8 cellular contexts compared by ENCODE assay signal in the genomic region with DNA sequence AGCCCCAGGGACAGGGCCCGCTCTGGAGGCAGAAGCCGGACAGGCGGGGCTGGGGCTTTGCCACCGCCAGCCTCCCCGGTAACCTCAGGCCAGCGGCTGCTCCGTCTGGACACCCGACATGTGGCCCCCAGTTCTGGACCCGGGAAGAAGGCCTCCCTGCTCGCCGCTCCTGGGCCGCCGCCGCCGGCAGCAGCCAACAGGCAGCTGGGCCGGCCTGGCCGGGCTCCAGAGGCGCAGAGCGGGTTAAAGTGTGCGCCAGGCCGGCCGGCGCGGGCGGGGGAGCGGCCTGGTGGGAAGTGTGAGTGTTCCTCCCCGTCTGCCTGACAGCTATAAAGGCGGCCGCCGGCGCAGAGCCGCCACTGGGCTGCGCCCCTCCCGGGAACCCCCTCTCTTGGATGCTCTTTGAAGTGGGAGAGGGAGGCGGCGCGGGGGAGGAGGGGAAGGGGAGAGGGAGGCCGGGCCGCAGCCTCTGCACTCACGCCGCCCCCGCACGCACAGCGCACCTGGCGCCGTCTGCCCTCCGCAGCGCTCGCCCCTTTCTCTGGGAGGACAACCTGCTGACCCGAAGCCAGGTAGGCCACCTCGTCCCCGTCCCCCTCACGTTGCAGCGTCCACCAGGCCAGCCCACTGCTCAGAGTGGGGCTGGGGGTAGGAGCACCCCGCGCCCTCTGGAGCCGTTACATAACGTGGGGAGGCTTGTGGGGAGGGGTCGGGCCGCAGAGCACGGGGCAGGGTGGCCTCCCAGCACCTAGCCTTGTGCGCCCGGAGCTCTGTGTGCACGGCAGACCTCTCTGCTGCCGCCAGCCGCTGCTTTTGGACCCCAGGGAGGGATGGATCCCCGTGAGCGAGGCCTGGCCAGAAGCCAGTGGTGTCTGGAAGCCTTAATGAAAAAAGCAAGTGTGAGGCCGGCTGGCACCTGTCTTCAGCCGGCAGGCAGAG. TPM values are rescaled to one million over a fixed set of nuclear protein-coding genes. Genes with fewer than 3 reads are reported as not detected.
DNase-seq lines count a peak whose midpoint lies in the region; ATAC-seq and TF ChIP-seq lines count a peak whose summit lies in the region.

Gene ADAMTSL2, plus strand, starts transcription at position 359 of the 939 bp plus-strand sequence. CDS start 2,009 bp downstream, outside the sequence.

- 1 to 2% methylated on average over 12 to 25 of the region's 70 CpGs for WGBS in thyroid gland, 2 donors

- TF ChIP-seq CTCF in AG10803 (conservative IDR thresholded peaks at IDR 0.05; ENCODE audit: low read length) (no peak), fibroblast of pulmonary artery (IDR thresholded peaks at IDR 0.05; ENCODE audit: low read length, missing control alignments) (no peak), nephron progenitor cell (IDR thresholded peaks at IDR 0.05) (no peak), thyroid gland (IDR thresholded peaks at IDR 0.05) (no peak)

- no peaks in the 10 kb centered on the region for H3K27me3 ChIP-seq in thyroid gland

- no peak within 1 kb of the TSS for H3K4me3 ChIP-seq in AG10803 (ENCODE audit: low read length)
- H3K4me3 ChIP-seq in fibroblast of pulmonary artery (replicated peaks; ENCODE audit: low read depth, low read length): peak within 1 kb of the TSS; percentile 33
- H3K4me3 ChIP-seq in thyroid gland (replicated peaks in 1 of 3): peak within 1 kb of the TSS in 2 of 3 donors; percentile 32 to 35

- no peaks in the 10 kb centered on the region for H3K9me3 Mint-ChIP-seq in nephron progenitor cell

- H3K4me1 Mint-ChIP-seq in nephron progenitor cell: peaks cover 57% of the 10 kb centered on the region

- DNase-seq in AG10803 (ENCODE audit: low read depth) (peak; percentile 34), Kasumi-1 (lab: John Stamatoyannopoulos, UW) (peak; percentile 15 to 32), fibroblast of pulmonary artery (ENCODE audit: low read depth) (peak; percentile 76), nephron progenitor cell (peak; percentile 84), thyroid gland (peak; percentile 77 to 81)
- peak; percentile 67 to 73 for DNase-seq in activated CD4-positive, alpha-beta T cell treated with anti-CD3 and anti-CD28 coated beads, Interleukin-2, amount 50 U/mL, for 4 hours

- H3K27ac Mint-ChIP-seq in nephron progenitor cell: peak within 1 kb of the TSS; percentile 25

- H3K4me3 Mint-ChIP-seq in nephron progenitor cell: peak within 1 kb of the TSS; percentile 66

- no peaks in the 10 kb centered on the region for H3K36me3 ChIP-seq in thyroid gland

- no peaks in the 10 kb centered on the region for H3K36me3 Mint-ChIP-seq in nephron progenitor cell (ENCODE audit: low read depth)

- peaks cover 6% of the 10 kb centered on the region for H3K27me3 Mint-ChIP-seq in nephron progenitor cell (ENCODE audit: low read depth, poor library complexity)

- intact Hi-C loops in thyroid gland (cut with DNase I): no loop called here

- H3K9me3 ChIP-seq in thyroid gland: no peaks in the 10 kb centered on the region

- ATAC-seq in HG02970 (IDR thresholded peaks at IDR 0.05; ENCODE audit: low FRiP score, unreplicated experiment) (no peak), GM21360 (IDR thresholded peaks at IDR 0.05; ENCODE audit: unreplicated experiment) (no peak)

- peaks cover 9 to 32% of the 10 kb centered on the region in 2 donors for H3K4me1 ChIP-seq in thyroid gland

- TF ChIP-seq POLR2A in thyroid gland (IDR thresholded peaks at IDR 0.05): no peak

- peak within 1 kb of the TSS; percentile 4 to 33 (median 28) for H3K27ac ChIP-seq in thyroid gland

RNA-seq across cellular contexts. Expression of gene ADAMTSL2, which starts in this region (rescaled TPM):
- 1 to 10 TPM; 2.4 to 9.3 (median 8.7) TPM for total RNA-seq in thyroid gland

Comparison
In these comparisons a context has a peak if more than half of its experiments do, and no peak if none do; other contexts are left out.
1. DNase-seq: peak in every context shown above with its lines; median percentile 84 in nephron progenitor cell; 79 in thyroid gland; 76 in fibroblast of pulmonary artery; 70 in activated CD4-positive, alpha-beta T cell treated with anti-CD3 and anti-CD28 coated beads, Interleukin-2, amount 50 U/mL, for 4 hours; 34 in AG10803; 24 in Kasumi-1.